Comparison of ENCODE assay signal across 31 cellular contexts in the genomic region with DNA sequence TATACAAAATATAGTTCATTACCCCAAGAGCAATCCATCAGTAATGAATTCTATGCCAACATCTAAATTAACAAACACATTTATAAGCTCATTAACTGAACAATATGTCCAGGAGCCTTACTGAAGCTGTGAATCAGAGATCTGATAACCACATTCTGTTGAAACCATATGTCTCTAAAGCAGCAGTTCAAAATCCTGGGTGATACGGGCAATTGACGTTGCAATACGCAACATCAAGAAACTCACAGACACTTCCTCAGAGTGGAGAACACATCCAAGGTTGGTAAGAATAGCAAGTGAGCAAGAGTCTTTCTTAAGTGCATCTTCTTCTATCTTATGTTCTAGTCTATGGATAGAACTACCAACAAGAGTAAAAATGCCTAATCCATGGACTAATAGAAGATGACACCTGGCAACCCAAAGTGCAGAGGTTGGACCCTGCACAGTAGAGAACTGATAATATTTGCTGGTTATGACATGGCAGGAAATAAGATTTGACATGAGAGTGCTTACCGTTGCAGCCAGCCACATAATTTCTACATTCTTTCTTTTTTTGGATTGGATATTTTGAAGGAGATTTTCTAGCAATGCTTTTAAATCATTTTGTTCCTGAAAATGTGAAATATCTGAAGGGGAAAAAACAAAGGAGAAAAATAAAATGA.
"Had no signal": no experiment of that assay in that cellular context is flagged by ENCODE, and none has a peak within 500 bp of the region (broad histone marks: within the 10 kb centered on the region; RNA-seq: fewer than 3 reads in every experiment).

No MANE protein-coding gene starts in this region.

- H3K4me3 ChIP-seq: esophagus muscularis mucosa, heart left ventricle, neural progenitor cell, psoas muscle, sigmoid colon, upper lobe of right lung had no signal

- H3K27ac Mint-ChIP-seq: activated CD4-positive, alpha-beta T cell treated with anti-CD3 and anti-CD28 coated beads for 36 hours; activated naive CD4-positive, alpha-beta T cell treated with anti-CD3 and anti-CD28 coated beads for 36 hours; activated naive CD8-positive, alpha-beta T cell treated with anti-CD3 and anti-CD28 coated beads, Interleukin-2, amount 10 ng/mL, durations not matched to agents 7 days and 5 days; immature natural killer cell; natural killer cell; neural progenitor cell; stimulated activated memory B cell treated with anti-CD40 and anti-IgM and Interleukin-4, amounts not matched to agents 10 μg/mL and 1 μg/mL and 100 μg/mL, for 72 hours; stimulated activated naive CD8-positive, alpha-beta T cell treated with anti-CD3 and anti-CD28 coated beads, Interleukin-15, amount 100 ng/mL, for 72 hours; T-helper 2 cell treated with Interferon-gamma antibody and Interleukin-4, amounts not matched to agents 5 μg/mL and 100 μg/mL, for 36 hours had no signal

- H3K4me3 Mint-ChIP-seq: activated CD4-positive, alpha-beta T cell treated with anti-CD3 and anti-CD28 coated beads for 36 hours; activated naive CD4-positive, alpha-beta T cell treated with anti-CD3 and anti-CD28 coated beads for 36 hours; activated naive CD8-positive, alpha-beta T cell treated with anti-CD3 and anti-CD28 coated beads, Interleukin-2, amount 10 ng/mL, durations not matched to agents 7 days and 5 days; immature natural killer cell; natural killer cell; neural progenitor cell; stimulated activated memory B cell treated with anti-CD40 and anti-IgM and Interleukin-4, amounts not matched to agents 10 μg/mL and 1 μg/mL and 100 μg/mL, for 72 hours; stimulated activated naive CD8-positive, alpha-beta T cell treated with anti-CD3 and anti-CD28 coated beads, Interleukin-15, amount 100 ng/mL, for 72 hours; T-helper 2 cell treated with Interferon-gamma antibody and Interleukin-4, amounts not matched to agents 5 μg/mL and 100 μg/mL, for 36 hours had no signal

- H3K4me1 Mint-ChIP-seq: activated naive CD8-positive, alpha-beta T cell treated with anti-CD3 and anti-CD28 coated beads, Interleukin-2, amount 10 ng/mL, durations not matched to agents 7 days and 5 days; immature natural killer cell; natural killer cell; neural progenitor cell; stimulated activated memory B cell treated with anti-CD40 and anti-IgM and Interleukin-4, amounts not matched to agents 10 μg/mL and 1 μg/mL and 100 μg/mL, for 72 hours; stimulated activated naive CD8-positive, alpha-beta T cell treated with anti-CD3 and anti-CD28 coated beads, Interleukin-15, amount 100 ng/mL, for 72 hours had no signal

- H3K27me3 ChIP-seq: esophagus muscularis mucosa, foreskin keratinocyte, heart left ventricle, neural progenitor cell, sigmoid colon, upper lobe of right lung had no signal

- H3K9me3 Mint-ChIP-seq: activated naive CD4-positive, alpha-beta T cell treated with anti-CD3 and anti-CD28 coated beads for 36 hours; activated naive CD8-positive, alpha-beta T cell treated with anti-CD3 and anti-CD28 coated beads, Interleukin-2, amount 10 ng/mL, durations not matched to agents 7 days and 5 days; natural killer cell; neural progenitor cell; stimulated activated memory B cell treated with anti-CD40 and anti-IgM and Interleukin-4, amounts not matched to agents 10 μg/mL and 1 μg/mL and 100 μg/mL, for 72 hours; stimulated activated naive CD8-positive, alpha-beta T cell treated with anti-CD3 and anti-CD28 coated beads, Interleukin-15, amount 100 ng/mL, for 72 hours; T-helper 2 cell treated with Interferon-gamma antibody and Interleukin-4, amounts not matched to agents 5 μg/mL and 100 μg/mL, for 36 hours had no signal

- H3K27me3 Mint-ChIP-seq: activated CD4-positive, alpha-beta T cell treated with anti-CD3 and anti-CD28 coated beads for 36 hours; activated naive CD8-positive, alpha-beta T cell treated with anti-CD3 and anti-CD28 coated beads, Interleukin-2, amount 10 ng/mL, durations not matched to agents 7 days and 5 days; stimulated activated memory B cell treated with anti-CD40 and anti-IgM and Interleukin-4, amounts not matched to agents 10 μg/mL and 1 μg/mL and 100 μg/mL, for 72 hours; stimulated activated naive CD8-positive, alpha-beta T cell treated with anti-CD3 and anti-CD28 coated beads, Interleukin-15, amount 100 ng/mL, for 72 hours had no signal

- DNase-seq: activated CD4-positive, alpha-beta T cell treated with anti-CD3 and anti-CD28 coated beads for 36 hours; activated CD4-positive, alpha-beta T cell treated with anti-CD3 and anti-CD28 coated beads, Interleukin-2, amount 50 U/mL, for 48 hours; activated CD4-positive, CD25-positive, alpha-beta regulatory T cell; activated CD8-positive, alpha-beta memory T cell treated with anti-CD3 and anti-CD28 coated beads, Interleukin-2, amount 50 U/mL, for 48 hours; activated effector memory CD4-positive, alpha-beta T cell treated with anti-CD3 and anti-CD28 coated beads, Interleukin-2, amount 50 U/mL, for 16 hours; activated naive CD4-positive, alpha-beta T cell treated with anti-CD3 and anti-CD28 coated beads for 36 hours; activated naive CD8-positive, alpha-beta T cell treated with anti-CD3 and anti-CD28 coated beads, Interleukin-2, amount 10 ng/mL, durations not matched to agents 7 days and 5 days; dermis blood vessel endothelial cell; effector CD4-positive, alpha-beta T cell; foreskin keratinocyte; heart left ventricle; hypothalamus; immature natural killer cell; kidney; left colon; mammary epithelial cell; natural killer cell; occipital lobe; psoas muscle; sigmoid colon; small intestine; stimulated activated CD4-positive, alpha-beta T cell treated with anti-CD3 and anti-CD28 coated beads, Interleukin-4, amount 100 ng/mL, for 24 hours; stimulated activated naive CD8-positive, alpha-beta T cell treated with anti-CD3 and anti-CD28 coated beads, Interleukin-15, amount 100 ng/mL, for 72 hours; substantia nigra; T-helper 1 cell; upper lobe of right lung had no signal

- H3K9me3 ChIP-seq: esophagus muscularis mucosa, heart left ventricle, psoas muscle, sigmoid colon, upper lobe of right lung had no signal

- H3K4me1 ChIP-seq: foreskin keratinocyte, neural progenitor cell, parathyroid adenoma, psoas muscle, upper lobe of right lung had no signal

- ATAC-seq: activated CD4-positive, alpha-beta T cell treated with anti-CD3 and anti-CD28 coated beads for 36 hours; foreskin keratinocyte; heart left ventricle; left colon; natural killer cell; psoas muscle; stimulated activated memory B cell treated with anti-CD40 and anti-IgM and Interleukin-4, amounts not matched to agents 10 μg/mL and 1 μg/mL and 100 μg/mL, for 72 hours; stimulated activated naive CD8-positive, alpha-beta T cell treated with anti-CD3 and anti-CD28 coated beads, Interleukin-15, amount 100 ng/mL, for 72 hours; upper lobe of right lung had no signal

- H3K36me3 Mint-ChIP-seq: natural killer cell; neural progenitor cell; stimulated activated memory B cell treated with anti-CD40 and anti-IgM and Interleukin-4, amounts not matched to agents 10 μg/mL and 1 μg/mL and 100 μg/mL, for 72 hours had no signal

- H3K27ac ChIP-seq: esophagus muscularis mucosa, foreskin keratinocyte, heart left ventricle, neural progenitor cell, parathyroid adenoma, psoas muscle, sigmoid colon, upper lobe of right lung had no signal

- H3K36me3 ChIP-seq: esophagus muscularis mucosa, neural progenitor cell, sigmoid colon had no signal
